In genomic region chr1:174174461-174175329, GRCh38 we compare ENCODE assay signal across 14 cellular contexts. TPM values are rescaled to one million over a fixed set of nuclear protein-coding genes. Genes with fewer than 3 reads are reported as not detected.
DNase-seq lines count a peak whose midpoint lies in the region; ATAC-seq and TF ChIP-seq lines count a peak whose summit lies in the region.
"Had no signal": no experiment of that assay in that cellular context is flagged by ENCODE, and none has a peak within 500 bp of the region (broad histone marks: within the 10 kb centered on the region; RNA-seq: fewer than 3 reads in every experiment).

No MANE protein-coding gene starts in this region.

- no peaks in the 10 kb centered on the region for H3K9me3 ChIP-seq in liver (ENCODE audit: control insufficient read depth in 4 of 4, low read length in 3 of 4)

- TF ChIP-seq RAD21 in liver (IDR thresholded peaks at IDR 0.05): no peak

- no peaks in the 10 kb centered on the region for H3K9me3 Mint-ChIP-seq in activated CD8-positive, alpha-beta memory T cell treated with anti-CD3 and anti-CD28 coated beads, Interleukin-2, amount 10 ng/mL, durations not matched to agents 7 days and 5 days (ENCODE audit: low read depth)

- TF ChIP-seq CTCF in liver (IDR thresholded peaks at IDR 0.05; ENCODE audit: low read depth, low read length, missing input control): no peak

- no peak overlapping the region for H3K27ac Mint-ChIP-seq in activated CD8-positive, alpha-beta memory T cell treated with anti-CD3 and anti-CD28 coated beads, Interleukin-2, amount 10 ng/mL, durations not matched to agents 7 days and 5 days

- H3K9ac ChIP-seq in liver (ENCODE audit: low read depth in 1 of 2, low read length in 2 of 2): no peak overlapping the region

- no peaks in the 10 kb centered on the region for H3K27me3 Mint-ChIP-seq in activated CD8-positive, alpha-beta memory T cell treated with anti-CD3 and anti-CD28 coated beads, Interleukin-2, amount 10 ng/mL, durations not matched to agents 7 days and 5 days

- CTCF ChIA-PET in activated CD8-positive, alpha-beta memory T cell treated with anti-CD3 and anti-CD28 coated beads, Interleukin-2, amount 10 ng/mL, durations not matched to agents 7 days and 5 days (lab: Charles Lee): interaction anchor here (1.3 to 2.7 kb wide), 2 partner anchors 16 to 43 kb away, joined by 3 to 6 read pairs; no protein-coding TSS in a partner anchor

- H3K4me1 ChIP-seq in liver (ENCODE audit: control insufficient read depth in 4 of 4, insufficient read depth in 4 of 4, low read length in 3 of 4): peaks cover 0 to 3% (median under 1%) of the 10 kb centered on the region in 4 donors

- peaks cover 23% of the 10 kb centered on the region for H3K4me1 Mint-ChIP-seq in activated CD8-positive, alpha-beta memory T cell treated with anti-CD3 and anti-CD28 coated beads, Interleukin-2, amount 10 ng/mL, durations not matched to agents 7 days and 5 days
- H3K4me1 Mint-ChIP-seq: neural crest cell had no signal

- peak; percentile 53 for ATAC-seq in activated CD8-positive, alpha-beta memory T cell treated with anti-CD3 and anti-CD28 coated beads, Interleukin-2, amount 10 ng/mL, durations not matched to agents 7 days and 5 days
- ATAC-seq in GM18868 (IDR thresholded peaks at IDR 0.05; ENCODE audit: unreplicated experiment): peak; percentile 92
- peak; percentile 44 for ATAC-seq in HG03280 (IDR thresholded peaks at IDR 0.05; ENCODE audit: unreplicated experiment)
- no peak for ATAC-seq in HG02642 (IDR thresholded peaks at IDR 0.05; ENCODE audit: poor library complexity, unreplicated experiment)

- 61% methylated on average over 6 of the region's 6 CpGs for WGBS in liver

- no peak overlapping the region for H3K27ac ChIP-seq in liver (ENCODE audit: low read depth in 1 of 2, low read length in 2 of 2)

- no peak overlapping the region for H3K4me3 ChIP-seq in liver (ENCODE audit: low read depth in 1 of 3, low read length in 3 of 3)

- H3K4me3 Mint-ChIP-seq in activated CD8-positive, alpha-beta memory T cell treated with anti-CD3 and anti-CD28 coated beads, Interleukin-2, amount 10 ng/mL, durations not matched to agents 7 days and 5 days: no peak overlapping the region
- H3K4me3 Mint-ChIP-seq: neural crest cell had no signal

- peaks cover 34% of the 10 kb centered on the region for H3K36me3 Mint-ChIP-seq in activated CD8-positive, alpha-beta memory T cell treated with anti-CD3 and anti-CD28 coated beads, Interleukin-2, amount 10 ng/mL, durations not matched to agents 7 days and 5 days

- no peak for DNase-seq in activated CD8-positive, alpha-beta memory T cell treated with anti-CD3 and anti-CD28 coated beads, Interleukin-2, amount 10 ng/mL, durations not matched to agents 7 days and 5 days
- DNase-seq in activated CD8-positive, alpha-beta memory T cell treated with anti-CD3 and anti-CD28 coated beads for 24 hours: no peak
- no peak for DNase-seq in CD1c-positive myeloid dendritic cell (ENCODE audit: extremely low spot score)
- no peak for DNase-seq in NCI-H2227 (lab: John Stamatoyannopoulos, UW; ENCODE audit: unreplicated experiment)
- DNase-seq: GF-D8, IMR-90, mammary epithelial cell, NCI-H2171, SIG-M5 had no signal

- no peaks in the 10 kb centered on the region for H3K27me3 ChIP-seq in liver (ENCODE audit: control insufficient read depth in 4 of 4, insufficient read depth in 4 of 4, low read length in 3 of 4)

- peaks cover 0 to 2% (median 0%) of the 10 kb centered on the region in 4 donors for H3K36me3 ChIP-seq in liver (ENCODE audit: control insufficient read depth in 4 of 4, insufficient read depth in 3 of 4, low read depth in 1 of 4, low read length in 3 of 4)

TF ChIP-seq in liver, 16 proteins besides CTCF, POLR2A, EP300 and RAD21:
- TF ChIP-seq GABPA (IDR thresholded peaks at IDR 0.05 in 1 of 2, conservative IDR thresholded peaks at IDR 0.05 in 1 of 2) (no peak), ATF3 (IDR thresholded peaks at IDR 0.05) (peak; percentile 86), FOXA1 (IDR thresholded peaks at IDR 0.05) (no peak), YY1 (IDR thresholded peaks at IDR 0.05) (no peak), NR2F2 (IDR thresholded peaks at IDR 0.05) (peak; percentile 68), FOXA2 (IDR thresholded peaks at IDR 0.05) (no peak), EGR1 (IDR thresholded peaks at IDR 0.05; ENCODE audit: low read depth in 2 of 2) (no peak), TAF1 (conservative IDR thresholded peaks at IDR 0.05) (no peak), HNF4A (conservative IDR thresholded peaks at IDR 0.05) (peak; percentile 55 to 89), SP1 (IDR thresholded peaks at IDR 0.05) (peak; percentile 43), REST (IDR thresholded peaks at IDR 0.05) (no peak), HNF4G (IDR thresholded peaks at IDR 0.05) (peak; percentile 66), JUND (IDR thresholded peaks at IDR 0.05) (no peak), RXRA (IDR thresholded peaks at IDR 0.05) (peak; percentile 14 to 44)
- TF ChIP-seq, protein P1, sequence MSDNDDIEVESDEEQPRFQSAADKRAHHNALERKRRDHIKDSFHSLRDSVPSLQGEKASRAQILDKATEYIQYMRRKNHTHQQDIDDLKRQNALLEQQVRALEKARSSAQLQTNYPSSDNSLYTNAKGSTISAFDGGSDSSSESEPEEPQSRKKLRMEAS (IDR thresholded peaks at IDR 0.05): no peak
- TF ChIP-seq, protein P2, sequence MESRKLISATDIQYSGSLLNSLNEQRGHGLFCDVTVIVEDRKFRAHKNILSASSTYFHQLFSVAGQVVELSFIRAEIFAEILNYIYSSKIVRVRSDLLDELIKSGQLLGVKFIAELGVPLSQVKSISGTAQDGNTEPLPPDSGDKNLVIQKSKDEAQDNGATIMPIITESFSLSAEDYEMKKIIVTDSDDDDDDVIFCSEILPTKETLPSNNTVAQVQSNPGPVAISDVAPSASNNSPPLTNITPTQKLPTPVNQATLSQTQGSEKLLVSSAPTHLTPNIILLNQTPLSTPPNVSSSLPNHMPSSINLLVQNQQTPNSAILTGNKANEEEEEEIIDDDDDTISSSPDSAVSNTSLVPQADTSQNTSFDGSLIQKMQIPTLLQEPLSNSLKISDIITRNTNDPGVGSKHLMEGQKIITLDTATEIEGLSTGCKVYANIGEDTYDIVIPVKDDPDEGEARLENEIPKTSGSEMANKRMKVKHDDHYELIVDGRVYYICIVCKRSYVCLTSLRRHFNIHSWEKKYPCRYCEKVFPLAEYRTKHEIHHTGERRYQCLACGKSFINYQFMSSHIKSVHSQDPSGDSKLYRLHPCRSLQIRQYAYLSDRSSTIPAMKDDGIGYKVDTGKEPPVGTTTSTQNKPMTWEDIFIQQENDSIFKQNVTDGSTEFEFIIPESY (IDR thresholded peaks at IDR 0.05): no peak

RNA-seq across cellular contexts. Expression of gene RABGAP1L, which starts 15.4 kb away (rescaled TPM):
- 10 to 100 TPM; 60.5 to 83.5 TPM for total RNA-seq in activated CD8-positive, alpha-beta memory T cell treated with anti-CD3 and anti-CD28 coated beads, Interleukin-2, amount 10 ng/mL, durations not matched to agents 7 days and 5 days
- 10 to 100 TPM; 28.0 to 53.5 TPM for total RNA-seq in liver
- 1 to 10 TPM; 4.8 to 9.6 TPM for polyA plus RNA-seq in liver
